ENCODE assay signal across 1 cellular context in genomic region chr7:74173866-74174605, GRCh38.
TF ChIP-seq lines count a peak whose summit lies in the region.

EIF4H (plus strand) TSS chr7:74174356; CDS start chr7:74174384, 28 bp downstream.

TF ChIP-seq in GM23338, 12 proteins besides CTCF, POLR2A, EP300 and RAD21 (continued from another document):
- TF ChIP-seq CREB1 (CRISPR knock-in tag; IDR thresholded peaks at IDR 0.05; ENCODE audit: low read depth) (peak; percentile 49), EZH2 (IDR thresholded peaks at IDR 0.05; ENCODE audit: low read depth, unreplicated experiment) (no peak)
